In genomic region chr3:10693457-10693856, GRCh38 we compare ENCODE assay signal across 1 cellular context.
TF ChIP-seq lines count a peak whose summit lies in the region.

No MANE protein-coding gene starts in this region.

TF ChIP-seq in IMR-90, 13 proteins besides CTCF, POLR2A, EP300 and RAD21 (continued from another document):
- TF ChIP-seq ELK1 (IDR thresholded peaks at IDR 0.05; ENCODE audit: borderline replicate concordance, low read depth, low read length) (no peak), CHD1 (IDR thresholded peaks at IDR 0.05; ENCODE audit: low read depth, low read length) (no peak), RCOR1 (IDR thresholded peaks at IDR 0.05; ENCODE audit: insufficient replicate concordance, low read length) (no peak), CEBPB (IDR thresholded peaks at IDR 0.05; ENCODE audit: low read depth, low read length) (no peak), BHLHE40 (IDR thresholded peaks at IDR 0.05; ENCODE audit: low read depth, low read length) (no peak), MAFK (IDR thresholded peaks at IDR 0.05; ENCODE audit: low read depth, low read length) (no peak), SMC3 (IDR thresholded peaks at IDR 0.05; ENCODE audit: low read depth, low read length) (no peak)
- TF ChIP-seq, protein P1, sequence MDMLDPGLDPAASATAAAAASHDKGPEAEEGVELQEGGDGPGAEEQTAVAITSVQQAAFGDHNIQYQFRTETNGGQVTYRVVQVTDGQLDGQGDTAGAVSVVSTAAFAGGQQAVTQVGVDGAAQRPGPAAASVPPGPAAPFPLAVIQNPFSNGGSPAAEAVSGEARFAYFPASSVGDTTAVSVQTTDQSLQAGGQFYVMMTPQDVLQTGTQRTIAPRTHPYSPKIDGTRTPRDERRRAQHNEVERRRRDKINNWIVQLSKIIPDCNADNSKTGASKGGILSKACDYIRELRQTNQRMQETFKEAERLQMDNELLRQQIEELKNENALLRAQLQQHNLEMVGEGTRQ (IDR thresholded peaks at IDR 0.05; ENCODE audit: low read depth, low read length): no peak
TF ChIP-seq in IMR-90: peak in this region for 0.
